In the genomic region with DNA sequence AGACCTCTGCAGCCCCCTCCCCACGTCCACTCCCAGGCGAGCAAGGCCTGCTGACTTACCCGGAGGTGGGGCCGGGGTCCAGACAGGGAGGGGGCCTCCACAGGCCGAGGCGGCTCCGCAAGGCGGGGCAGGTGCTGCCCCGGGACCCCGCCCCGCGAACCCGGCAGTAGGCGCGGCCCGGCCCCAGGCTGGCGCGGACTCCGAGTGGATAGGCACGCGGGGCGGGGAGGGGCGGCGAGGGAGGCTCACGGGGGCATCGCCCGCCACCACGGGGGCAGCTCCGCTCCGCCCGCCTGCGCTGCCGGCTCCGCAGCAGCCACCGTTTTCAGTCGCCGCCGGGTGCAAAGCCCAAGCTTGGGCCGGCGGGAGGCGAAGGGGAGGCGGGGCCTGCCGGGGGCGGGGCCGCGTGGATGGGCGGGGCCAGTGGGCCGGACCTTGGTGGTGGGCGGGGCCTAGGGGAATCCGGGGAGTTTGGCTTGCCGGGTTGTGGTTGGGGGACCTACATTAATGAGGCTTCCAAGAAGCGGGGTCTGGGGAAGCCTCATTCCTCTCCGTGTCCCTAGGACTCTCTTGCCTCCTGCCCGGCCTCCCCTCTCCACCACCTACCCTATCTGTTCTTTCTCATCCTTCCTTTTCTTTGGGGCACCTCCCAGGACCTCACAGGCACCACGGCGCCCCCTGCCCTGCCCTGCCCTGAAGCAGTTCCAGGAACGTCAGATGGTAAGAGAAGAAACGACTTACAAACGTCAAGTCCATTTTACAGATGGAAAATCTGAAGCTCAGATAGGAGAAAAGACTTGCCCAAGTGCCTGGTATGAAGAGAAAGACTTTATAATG, we compare ENCODE assay signal across 1 cellular context.
A peak's percentile ranks its signal among the peaks of the same experiment; 100 is the strongest.
TF ChIP-seq lines count a peak whose summit lies in the region.

A gene (minus strand): TSS at position 348 of the 837 bp plus-strand sequence. CDS start 23,757 bp downstream, outside the sequence.

TF ChIP-seq in K562, 482 proteins besides CTCF, POLR2A, EP300 and RAD21 (continued from another document):
- TF ChIP-seq, protein P1, sequence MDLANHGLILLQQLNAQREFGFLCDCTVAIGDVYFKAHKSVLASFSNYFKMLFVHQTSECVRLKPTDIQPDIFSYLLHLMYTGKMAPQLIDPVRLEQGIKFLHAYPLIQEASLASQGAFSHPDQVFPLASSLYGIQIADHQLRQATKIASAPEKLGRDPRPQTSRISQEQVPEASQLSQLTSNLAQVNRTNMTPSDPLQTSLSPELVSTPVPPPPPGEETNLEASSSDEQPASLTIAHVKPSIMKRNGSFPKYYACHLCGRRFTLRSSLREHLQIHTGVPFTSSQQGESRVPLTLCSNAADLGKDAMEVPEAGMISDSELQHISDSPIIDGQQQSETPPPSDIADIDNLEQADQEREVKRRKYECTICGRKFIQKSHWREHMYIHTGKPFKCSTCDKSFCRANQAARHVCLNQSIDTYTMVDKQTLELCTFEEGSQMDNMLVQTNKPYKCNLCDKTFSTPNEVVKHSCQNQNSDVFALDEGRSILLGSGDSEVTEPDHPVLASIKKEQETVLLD (IDR thresholded peaks at IDR 0.05) = 0 out of 2 replicates have a peak, but pooled peaks have one; percentile 39
- TF ChIP-seq ZNF583 (CRISPR knock-in tag; IDR thresholded peaks at IDR 0.05) = no peak
- TF ChIP-seq, protein P2, sequence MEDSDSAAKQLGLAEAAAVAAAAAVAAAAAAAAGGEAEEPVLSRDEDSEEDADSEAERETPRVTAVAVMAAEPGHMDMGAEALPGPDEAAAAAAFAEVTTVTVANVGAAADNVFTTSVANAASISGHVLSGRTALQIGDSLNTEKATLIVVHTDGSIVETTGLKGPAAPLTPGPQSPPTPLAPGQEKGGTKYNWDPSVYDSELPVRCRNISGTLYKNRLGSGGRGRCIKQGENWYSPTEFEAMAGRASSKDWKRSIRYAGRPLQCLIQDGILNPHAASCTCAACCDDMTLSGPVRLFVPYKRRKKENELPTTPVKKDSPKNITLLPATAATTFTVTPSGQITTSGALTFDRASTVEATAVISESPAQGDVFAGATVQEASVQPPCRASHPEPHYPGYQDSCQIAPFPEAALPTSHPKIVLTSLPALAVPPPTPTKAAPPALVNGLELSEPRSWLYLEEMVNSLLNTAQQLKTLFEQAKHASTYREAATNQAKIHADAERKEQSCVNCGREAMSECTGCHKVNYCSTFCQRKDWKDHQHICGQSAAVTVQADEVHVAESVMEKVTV (CRISPR knock-in tag; IDR thresholded peaks at IDR 0.05) = peak; percentile 19; the same call in 1 of the 2 replicates
- peak in 1 of 2 experiments; percentile 25; a peak in 1 of 4 replicates for TF ChIP-seq TEAD1 (CRISPR knock-in tag; IDR thresholded peaks at IDR 0.05)
- TF ChIP-seq, protein P3, sequence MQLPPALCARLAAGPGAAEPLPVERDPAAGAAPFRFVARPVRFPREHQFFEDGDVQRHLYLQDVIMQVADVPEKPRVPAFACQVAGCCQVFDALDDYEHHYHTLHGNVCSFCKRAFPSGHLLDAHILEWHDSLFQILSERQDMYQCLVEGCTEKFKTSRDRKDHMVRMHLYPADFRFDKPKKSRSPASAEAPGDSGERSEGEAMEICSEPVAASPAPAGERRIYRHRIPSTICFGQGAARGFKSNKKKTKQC (CRISPR knock-in tag; IDR thresholded peaks at IDR 0.05) = 0 out of 2 replicates have a peak, but pooled peaks have one; percentile 10
- TF ChIP-seq ZNF780A (CRISPR knock-in tag; IDR thresholded peaks at IDR 0.05) = no peak
- TF ChIP-seq MTA3 (IDR thresholded peaks at IDR 0.05; ENCODE audit: borderline replicate concordance) = peak; percentile 58; the same call in 1 of the 2 replicates
- TF ChIP-seq HDAC1 (IDR thresholded peaks at IDR 0.05) = peak in 1 of 2 experiments; percentile 39; a peak in 2 of 4 replicates
- peak in 1 of 2 experiments; percentile 25; a peak in 2 of 4 replicates for TF ChIP-seq NRF1 (conservative IDR thresholded peaks at IDR 0.05 in 1 of 2, IDR thresholded peaks at IDR 0.05 in 1 of 2)
- TF ChIP-seq GABPA (tag; conservative IDR thresholded peaks at IDR 0.05; ENCODE audit: low read depth) = no peak
- peak; percentile 37; the same call in 1 of the 2 replicates for TF ChIP-seq JUND (IDR thresholded peaks at IDR 0.05; ENCODE audit: borderline replicate concordance, low read depth, low read length)
- TF ChIP-seq JUND (tag; IDR thresholded peaks at IDR 0.05; ENCODE audit: borderline replicate concordance, low read depth, low read length) = 0 out of 3 replicates have a peak, but pooled peaks have one; percentile 18
- no peak for TF ChIP-seq ZNF217 (CRISPR knock-in tag; IDR thresholded peaks at IDR 0.05)
- 0 out of 2 replicates have a peak, but pooled peaks have one; percentile 24 for TF ChIP-seq ETV5 (CRISPR knock-in tag; IDR thresholded peaks at IDR 0.05; ENCODE audit: low read depth)
- no peak for TF ChIP-seq ZNF589 (CRISPR knock-in tag; IDR thresholded peaks at IDR 0.05; ENCODE audit: low read depth)
